11 cellular contexts compared by ENCODE assay signal in genomic region chr4:6109842-6110560, GRCh38.
DNase-seq lines count a peak whose midpoint lies in the region; ATAC-seq and TF ChIP-seq lines count a peak whose summit lies in the region.
"Had no signal": no experiment of that assay in that cellular context is flagged by ENCODE, and none has a peak within 500 bp of the region (broad histone marks: within the 10 kb centered on the region; RNA-seq: fewer than 3 reads in every experiment).

No MANE protein-coding gene starts in this region.

- no peaks in the 10 kb centered on the region for H3K4me1 Mint-ChIP-seq in Calu3 (ENCODE audit: low read depth, unreplicated experiment)
- no peaks in the 10 kb centered on the region for H3K4me1 Mint-ChIP-seq in activated T-cell treated with anti-CD3 and anti-CD28 coated beads, Interleukin-2, amount 50 U/mL, for 24 hours (ENCODE audit: low read depth)

- H3K9me3 ChIP-seq in WERI-Rb-1 (ENCODE audit: severe bottlenecking) (no peaks in the 10 kb centered on the region), left lung (no peaks in the 10 kb centered on the region)

- peak; percentile 53 for ATAC-seq in HG03520 (IDR thresholded peaks at IDR 0.05; ENCODE audit: unreplicated experiment)
- ATAC-seq in left lung, result peak; percentile 71
- no peak for ATAC-seq in GM21381 (IDR thresholded peaks at IDR 0.05; ENCODE audit: unreplicated experiment)

- BruUV-seq in Calu3 (replicated peaks; lab: Mats Ljungman, UMichigan), result no TSS peak

- H3K4me3 ChIP-seq in WERI-Rb-1 (ENCODE audit: low read depth, low read length), result no peak overlapping the region
- no peak overlapping the region for H3K4me3 ChIP-seq in left lung
- H3K4me3 ChIP-seq: cardiac muscle cell had no signal

- CTCF ChIA-PET in Calu3 (lab: Charles Lee), result no interaction called here

- peaks cover 3% of the 10 kb centered on the region; the same call in 1 of the 2 replicates for H3K36me3 ChIP-seq in WERI-Rb-1
- no peaks in the 10 kb centered on the region for H3K36me3 ChIP-seq in left lung
- H3K36me3 ChIP-seq: cardiac muscle cell had no signal

- H3K27me3 Mint-ChIP-seq in Calu3 (ENCODE audit: unreplicated experiment), result peaks cover 13% of the 10 kb centered on the region
- H3K27me3 Mint-ChIP-seq in activated T-cell treated with anti-CD3 and anti-CD28 coated beads, Interleukin-2, amount 50 U/mL, for 24 hours, result peaks cover 11% of the 10 kb centered on the region

- peak overlapping the region; percentile 44 for H3K27ac ChIP-seq in WERI-Rb-1
- H3K27ac ChIP-seq in left lung, result no peak overlapping the region
- H3K27ac ChIP-seq: cardiac muscle cell had no signal

- no peak overlapping the region for H3K4me3 Mint-ChIP-seq in Calu3 (ENCODE audit: low read depth, unreplicated experiment)
- H3K4me3 Mint-ChIP-seq in activated T-cell treated with anti-CD3 and anti-CD28 coated beads, Interleukin-2, amount 50 U/mL, for 24 hours, result no peak overlapping the region

- no peaks in the 10 kb centered on the region for H3K9me3 Mint-ChIP-seq in Calu3 (ENCODE audit: low read depth, unreplicated experiment)
- H3K9me3 Mint-ChIP-seq in activated T-cell treated with anti-CD3 and anti-CD28 coated beads, Interleukin-2, amount 50 U/mL, for 24 hours, result no peaks in the 10 kb centered on the region

- H3K27me3 ChIP-seq in WERI-Rb-1 (ENCODE audit: insufficient read depth, low read depth, severe bottlenecking) (no peaks in the 10 kb centered on the region), left lung (peaks cover 0 to 30% of the 10 kb centered on the region in 2 donors)
- H3K27me3 ChIP-seq: cardiac muscle cell had no signal

- no peak overlapping the region for H3K27ac Mint-ChIP-seq in Calu3 (ENCODE audit: unreplicated experiment)
- H3K27ac Mint-ChIP-seq in activated T-cell treated with anti-CD3 and anti-CD28 coated beads, Interleukin-2, amount 50 U/mL, for 24 hours, result no peak overlapping the region

- intact Hi-C loops in Calu3 (cut with micrococcal nuclease; ENCODE audit: unreplicated experiment) (no loop called here), left lung (cut with DNase I) (no loop called here)

- no peaks in the 10 kb centered on the region for H3K36me3 Mint-ChIP-seq in Calu3 (ENCODE audit: insufficient read depth, unreplicated experiment)
- no peaks in the 10 kb centered on the region for H3K36me3 Mint-ChIP-seq in activated T-cell treated with anti-CD3 and anti-CD28 coated beads, Interleukin-2, amount 50 U/mL, for 24 hours (ENCODE audit: low read depth)

- H3K4me1 ChIP-seq in left lung, result no peaks in the 10 kb centered on the region

- DNase-seq in Calu3 (peak; percentile 46), WERI-Rb-1 (peak; percentile 86), left lung (no peak), GOT3 (lab: John Stamatoyannopoulos, UW) (no peak), globus pallidus (ENCODE audit: low spot score) (no peak)
- no peak for DNase-seq in activated T-cell treated with anti-CD3 and anti-CD28 coated beads, Interleukin-2, amount 50 U/mL, for 24 hours
- DNase-seq: hypothalamus, occipital lobe had no signal

- TF ChIP-seq CTCF in Calu3 (IDR thresholded peaks at IDR 0.05; ENCODE audit: unreplicated experiment) (no peak), WERI-Rb-1 (IDR thresholded peaks at IDR 0.05; ENCODE audit: low read depth, low read length) (peak; percentile 94), left lung (IDR thresholded peaks at IDR 0.05) (peak in 1 of 2 donors; percentile 29)

Comparison
In these comparisons a context has a peak if more than half of its experiments do, and no peak if none do; other contexts are left out.
1. DNase-seq: peak in Calu3 (single experiment) and WERI-Rb-1 (single experiment); none in left lung (0 of 2), GOT3 (single experiment), globus pallidus (single experiment) and activated T-cell treated with anti-CD3 and anti-CD28 coated beads, Interleukin-2, amount 50 U/mL, for 24 hours (single experiment).